1 cellular context compared by ENCODE assay signal in genomic region chr4:129623233-129623632, GRCh38.
TF ChIP-seq lines count a peak whose summit lies in the region.

No MANE protein-coding gene starts in this region.

TF ChIP-seq in H1, 55 proteins besides CTCF, POLR2A, EP300 and RAD21 (continued from another document):
- no peak for TF ChIP-seq KDM1A (IDR thresholded peaks at IDR 0.05; ENCODE audit: borderline replicate concordance, low read length)
- TF ChIP-seq SP2 (IDR thresholded peaks at IDR 0.05; ENCODE audit: low read length), result no peak
- no peak for TF ChIP-seq CHD1 (IDR thresholded peaks at IDR 0.05; ENCODE audit: low read depth, low read length)
- no peak for TF ChIP-seq CHD7 (IDR thresholded peaks at IDR 0.05; ENCODE audit: insufficient replicate concordance, low read length)
- TF ChIP-seq MAX (IDR thresholded peaks at IDR 0.05), result no peak
- no peak for TF ChIP-seq CBX5 (IDR thresholded peaks at IDR 0.05; ENCODE audit: low read depth, low read length)
- no peak for TF ChIP-seq KDM4A (IDR thresholded peaks at IDR 0.05; ENCODE audit: low read depth, low read length, severe bottlenecking)
- no peak for TF ChIP-seq SRF (IDR thresholded peaks at IDR 0.05; ENCODE audit: low read depth, low read length)
- TF ChIP-seq CHD2 (IDR thresholded peaks at IDR 0.05; ENCODE audit: low read length), result no peak
- no peak for TF ChIP-seq GTF2F1 (IDR thresholded peaks at IDR 0.05; ENCODE audit: borderline replicate concordance, low read depth, low read length)
- no peak for TF ChIP-seq TAF1 (IDR thresholded peaks at IDR 0.05; ENCODE audit: low read depth, low read length)
TF ChIP-seq in H1: peak in this region for 0.
